11 cellular contexts compared by ENCODE assay signal in genomic region chr7:47622946-47623640, GRCh38. TPM values are rescaled to one million over a fixed set of nuclear protein-coding genes. Genes with fewer than 3 reads are reported as not detected.
DNase-seq lines count a peak whose midpoint lies in the region; ATAC-seq and TF ChIP-seq lines count a peak whose summit lies in the region.
"Had no signal": no experiment of that assay in that cellular context is flagged by ENCODE, and none has a peak within 500 bp of the region (broad histone marks: within the 10 kb centered on the region; RNA-seq: fewer than 3 reads in every experiment).

No MANE protein-coding gene starts in this region.

- H3K36me3 ChIP-seq in right atrium auricular region, result no peaks in the 10 kb centered on the region

- H3K18ac ChIP-seq in H9 (ENCODE audit: insufficient read length, low read depth, low read length), result no peak overlapping the region

- no peak overlapping the region for H2BK12ac ChIP-seq in H9 (ENCODE audit: insufficient read length, low read depth, low read length)

- H2BK15ac ChIP-seq in H9 (ENCODE audit: low read depth, low read length), result no peak overlapping the region

- H3K27me3 ChIP-seq in right atrium auricular region (no peaks in the 10 kb centered on the region), H9 (ENCODE audit: insufficient read depth, low read length) (no peaks in the 10 kb centered on the region), foreskin keratinocyte (no peaks in the 10 kb centered on the region)

- no peaks in the 10 kb centered on the region for H3K79me2 ChIP-seq in H9 (ENCODE audit: insufficient read depth, low read length)

- peaks cover 0 to 23% of the 10 kb centered on the region in 2 donors for H3K4me1 ChIP-seq in right atrium auricular region
- peaks cover 2% of the 10 kb centered on the region; the same call in 1 of the 2 replicates for H3K4me1 ChIP-seq in H9 (ENCODE audit: insufficient read depth, low read length)
- no peaks in the 10 kb centered on the region for H3K4me1 ChIP-seq in foreskin keratinocyte

- no peaks in the 10 kb centered on the region for H3K23me2 ChIP-seq in H9 (ENCODE audit: insufficient read length, low read depth, low read length, poor library complexity, severe bottlenecking)

- no peak overlapping the region for H2BK5ac ChIP-seq in H9 (ENCODE audit: insufficient read length, low read length)

- H3K9me3 Mint-ChIP-seq in H9, result no peaks in the 10 kb centered on the region
- H3K9me3 Mint-ChIP-seq: naive B cell had no signal

- H3K56ac ChIP-seq in H9 (ENCODE audit: insufficient read length, low read depth, low read length), result no peak overlapping the region

- H3K4me1 Mint-ChIP-seq in H9, result peaks cover 40 to 41% of the 10 kb centered on the region in 2 experiments

- H3K27ac ChIP-seq in angular gyrus (ENCODE audit: low read depth, low read length), result peak overlapping the region; percentile 49
- peak overlapping the region; percentile 51 to 59 for H3K27ac ChIP-seq in right atrium auricular region
- H3K27ac ChIP-seq in H9 (ENCODE audit: insufficient read length, low read depth, low read length), result no peak overlapping the region
- H3K27ac ChIP-seq in foreskin keratinocyte, result no peak overlapping the region

- no peak overlapping the region for H2BK20ac ChIP-seq in H9 (ENCODE audit: low read depth, low read length, poor library complexity, severe bottlenecking)

- ATAC-seq in sciatic nerve (peak; percentile 85), HG02623 (IDR thresholded peaks at IDR 0.05; ENCODE audit: unreplicated experiment) (no peak), HG03108 (IDR thresholded peaks at IDR 0.05; ENCODE audit: unreplicated experiment) (no peak), foreskin keratinocyte (no peak)

- no peak overlapping the region for H2AK5ac ChIP-seq in H9 (ENCODE audit: insufficient read length, low read length)

- no peak overlapping the region for H2BK120ac ChIP-seq in H9 (ENCODE audit: low read depth, low read length, poor library complexity, severe bottlenecking)

- no peak overlapping the region for H3K23ac ChIP-seq in H9 (ENCODE audit: insufficient read length, low read depth, low read length)

- H3K9ac ChIP-seq in H9 (ENCODE audit: extremely low read depth, insufficient read length, low read length), result no peak overlapping the region

- DNase-seq in Daoy (ENCODE audit: low read depth), result peak; percentile 42
- DNase-seq in right atrium auricular region (ENCODE audit: low spot score), result no peak
- no peak for DNase-seq in sciatic nerve (ENCODE audit: low spot score)
- no peak for DNase-seq in H9
- DNase-seq in foreskin keratinocyte, result no peak
- DNase-seq: DMS53, naive B cell had no signal

- no CpG with 5 or more reads among the region's 11 CpGs for WGBS in H9 (ENCODE audit: extremely low coverage, insufficient read length, low lambda C conversion rate)

- no peaks in the 10 kb centered on the region for H3K79me1 ChIP-seq in H9 (ENCODE audit: insufficient read depth, low read depth, low read length, poor library complexity, severe bottlenecking)

- H3K36me3 Mint-ChIP-seq in H9 (ENCODE audit: insufficient read depth in 1 of 3, low read depth in 3 of 3), result no peaks in the 10 kb centered on the region
- H3K36me3 Mint-ChIP-seq: IgD-negative memory B cell, naive B cell had no signal

- H4K91ac ChIP-seq in H9 (ENCODE audit: insufficient read length, low read depth, low read length), result no peak overlapping the region

- no peak overlapping the region for H3K4me3 Mint-ChIP-seq in H9

- H3K14ac ChIP-seq in H9 (ENCODE audit: insufficient read depth, low read length), result no peak overlapping the region

- no peak overlapping the region for H3K4me2 ChIP-seq in H9 (ENCODE audit: insufficient read depth, insufficient read length, low read length)

- H2AFZ ChIP-seq in H9 (ENCODE audit: low read length), result no peak overlapping the region

- no peak overlapping the region for H3K27ac Mint-ChIP-seq in H9

- H3K9me3 ChIP-seq in right atrium auricular region, result no peaks in the 10 kb centered on the region
- H3K9me3 ChIP-seq in H9 (ENCODE audit: control insufficient read depth, low read depth, low read length), result no peaks in the 10 kb centered on the region

- H3K4me3 ChIP-seq in right atrium auricular region, result no peak overlapping the region

- H4K20me1 ChIP-seq in H9 (ENCODE audit: control insufficient read depth, insufficient read depth, insufficient read length), result no peaks in the 10 kb centered on the region

- H3K4ac ChIP-seq in H9 (ENCODE audit: low read depth, low read length), result no peak overlapping the region

- H4K8ac ChIP-seq in H9 (replicated peaks; ENCODE audit: insufficient read length, low read depth, low read length), result no peak overlapping the region

- intact Hi-C loops in sciatic nerve (cut with DNase I), result no loop called here

- no peak for TF ChIP-seq CTCF in right atrium auricular region (IDR thresholded peaks at IDR 0.05)
- TF ChIP-seq CTCF in H9 (conservative IDR thresholded peaks at IDR 0.05), result no peak
- TF ChIP-seq CTCF in foreskin keratinocyte (conservative IDR thresholded peaks at IDR 0.05), result no peak

- H3K27me3 Mint-ChIP-seq in H9 (ENCODE audit: low read depth), result peaks cover 14% of the 10 kb centered on the region
- H3K27me3 Mint-ChIP-seq: IgD-negative memory B cell had no signal

- H3T11ph ChIP-seq in H9 (ENCODE audit: low read length), result no peak overlapping the region

- H4K5ac ChIP-seq in H9 (ENCODE audit: insufficient read length, low read depth, low read length), result no peak overlapping the region

RNA-seq across cellular contexts. Expression of gene TNS3, which starts 41.2 kb away (rescaled TPM):
- 58.3 and 58.4 TPM in 2 replicates for total RNA-seq in Daoy (2014; rRNA removed; shearing (Covaris generic))
- total RNA-seq in right atrium auricular region (10 to 100 TPM; 39.7 to 44.4 TPM), sciatic nerve (230 TPM), H9 (2021) (9.2 and 9.5 TPM in 2 replicates), foreskin keratinocyte (6.6 and 9.4 TPM in 2 replicates)
- polyA plus RNA-seq in foreskin keratinocyte, result 2.4 and 2.9 TPM in 2 replicates

Comparison
In these comparisons a context has a peak if more than half of its experiments do, and no peak if none do; other contexts are left out.
1. H3K27ac ChIP-seq: peak in angular gyrus (single experiment) and right atrium auricular region (2 of 2); none in H9 (single experiment) and foreskin keratinocyte (single experiment).